8 cellular contexts compared by ENCODE assay signal in the genomic region with DNA sequence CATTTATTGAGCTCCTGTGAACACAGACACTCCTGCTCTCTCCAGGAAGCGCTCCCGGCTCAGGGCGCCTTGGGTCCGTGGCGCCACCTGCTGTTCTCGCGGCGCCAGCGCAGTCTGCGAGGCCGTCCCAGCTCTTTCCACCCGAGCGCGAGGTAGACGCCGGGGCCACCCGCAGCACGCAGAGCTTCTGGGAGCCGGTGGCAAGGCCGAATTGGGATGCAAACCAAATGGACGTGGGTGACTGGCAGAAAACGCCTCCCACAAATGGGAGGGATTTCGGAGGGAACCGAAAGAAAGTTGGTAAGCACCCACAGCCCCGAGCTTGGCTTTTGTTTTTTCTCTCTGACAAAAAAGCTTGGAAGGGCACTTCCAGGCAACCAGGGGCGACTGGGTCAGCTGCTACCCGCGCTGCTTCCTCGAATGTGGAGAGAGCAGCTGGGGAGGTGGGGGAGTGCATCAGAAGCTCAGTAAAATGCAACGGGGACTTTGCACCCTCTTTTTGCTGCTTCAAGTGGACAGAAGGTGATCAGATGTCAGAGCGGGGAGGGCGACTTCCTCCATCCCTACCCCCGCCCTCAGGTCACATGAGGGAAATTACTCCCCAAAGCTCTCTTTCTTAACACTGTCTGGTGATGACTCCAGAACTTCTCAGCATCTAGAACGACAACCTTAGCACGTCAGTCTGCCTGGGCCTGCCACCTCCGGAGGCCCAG. TPM values are rescaled to one million over a fixed set of nuclear protein-coding genes. Genes with fewer than 3 reads are reported as not detected.
A peak's percentile ranks its signal among the peaks of the same experiment; 100 is the strongest.
DNase-seq lines count a peak whose midpoint lies in the region; ATAC-seq and TF ChIP-seq lines count a peak whose summit lies in the region.

No MANE protein-coding gene starts in this region.

- peak; percentile 92 for TF ChIP-seq CTCF in AG10803 (conservative IDR thresholded peaks at IDR 0.05; ENCODE audit: low read length)

- peak overlapping the region; percentile 64 for H3K4me3 ChIP-seq in AG10803 (ENCODE audit: low read length)

- ATAC-seq in GM18870 (IDR thresholded peaks at IDR 0.05; ENCODE audit: unreplicated experiment) (peak; percentile 89), HG03159 (IDR thresholded peaks at IDR 0.05; ENCODE audit: unreplicated experiment) (peak; percentile 91), left lobe of liver (peak; percentile 99)

- DNase-seq in AG10803 (ENCODE audit: low read depth) (peak; percentile 89), NCI-H446 treated with DMSO at 0.1 percent for 48 hours (lab: John Stamatoyannopoulos, UW) (peak; percentile 4), cortex of kidney (lab: John Stamatoyannopoulos, UW) (peak; percentile 47), left lobe of liver (ENCODE audit: low spot score) (peak; percentile 94)
- peak; percentile 87 for DNase-seq in activated CD4-positive, alpha-beta T cell treated with anti-CD3 and anti-CD28 coated beads for 48 hours
- peak; percentile 83 to 86 for DNase-seq in stimulated activated CD4-positive, alpha-beta T cell treated with anti-CD3 and anti-CD28 coated beads, Interleukin-2, amount 100 ng/mL, for 24 hours

RNA-seq across cellular contexts. Expression of gene N4BP1, which starts 13.5 kb away (rescaled TPM):
- total RNA-seq in left lobe of liver: 11.6 TPM

Comparison
In these comparisons a context has a peak if more than half of its experiments do, and no peak if none do; other contexts are left out.
1. Peak in every context shown above with its lines: DNase-seq, ATAC-seq and H3K4me3 ChIP-seq.
2. DNase-seq: peak in every context shown above with its lines; median percentile 94 in left lobe of liver; 89 in AG10803; 87 in activated CD4-positive, alpha-beta T cell treated with anti-CD3 and anti-CD28 coated beads for 48 hours; 84 in stimulated activated CD4-positive, alpha-beta T cell treated with anti-CD3 and anti-CD28 coated beads, Interleukin-2, amount 100 ng/mL, for 24 hours; 47 in cortex of kidney; 4 in NCI-H446 treated with DMSO at 0.1 percent for 48 hours.